14 cellular contexts compared by ENCODE assay signal in genomic region chr18:64330161-64330560, GRCh38.
A peak's percentile ranks its signal among the peaks of the same experiment; 100 is the strongest.
DNase-seq lines count a peak whose midpoint lies in the region; ATAC-seq lines count a peak whose summit lies in the region.
"Had no signal": no experiment of that assay in that cellular context is flagged by ENCODE, and none has a peak within 500 bp of the region (broad histone marks: within the 10 kb centered on the region; RNA-seq: fewer than 3 reads in every experiment).

No MANE protein-coding gene starts in this region.

- no peaks in the 10 kb centered on the region for H3K27me3 ChIP-seq in H7 (ENCODE audit: control insufficient read depth, insufficient read depth, low read length)
- H3K27me3 ChIP-seq: ovary, stomach had no signal

- no peak for ATAC-seq in HG03439 (IDR thresholded peaks at IDR 0.05; ENCODE audit: unreplicated experiment)
- ATAC-seq: activated naive CD4-positive, alpha-beta T cell treated with anti-CD3 and anti-CD28 coated beads, Interleukin-2, amount 50 U/mL, for 72 hours; lower lobe of right lung had no signal

- DNase-seq in GDM1 (lab: John Stamatoyannopoulos, UW), result peak; percentile 41
- DNase-seq in H7, result peak; percentile 16
- peak; percentile 14 for DNase-seq in UCSD-AML1 (lab: John Stamatoyannopoulos, UW; ENCODE audit: unreplicated experiment)
- peak; percentile 25 for DNase-seq in kidney tubule cell (ENCODE audit: low spot score)
- DNase-seq in NCI-H1694 (lab: John Stamatoyannopoulos, UW), result no peak
- no peak for DNase-seq in LoVo (ENCODE audit: low spot score)
- DNase-seq: foreskin melanocyte; lower lobe of right lung; NK-92 treated with Interleukin-12 subunit alpha and Interleukin-12 subunit beta, amount 100 ng/mL, for 24 hours; ovary; stimulated activated CD4-positive, alpha-beta T cell treated with anti-CD3 and anti-CD28 coated beads, Interleukin-2, amount 100 ng/mL, for 48 hours; stomach had no signal

- no peaks in the 10 kb centered on the region for H3K36me3 ChIP-seq in H7 (replicated peaks; ENCODE audit: control insufficient read depth, insufficient read depth, low read length)
- H3K36me3 ChIP-seq: lower lobe of right lung, ovary, stomach had no signal

- no peak overlapping the region for H3K4me3 ChIP-seq in H7 (ENCODE audit: insufficient read depth, low read depth, low read length)
- H3K4me3 ChIP-seq: lower lobe of right lung, ovary, stomach had no signal

Comparison
In these comparisons a context has a peak if more than half of its experiments do, and no peak if none do; other contexts are left out.
1. DNase-seq: peak in GDM1 (single experiment), H7 (single experiment), UCSD-AML1 (single experiment) and kidney tubule cell (single experiment); none in NCI-H1694 (single experiment) and LoVo (single experiment).